ENCODE assay signal across 12 cellular contexts in the genomic region with DNA sequence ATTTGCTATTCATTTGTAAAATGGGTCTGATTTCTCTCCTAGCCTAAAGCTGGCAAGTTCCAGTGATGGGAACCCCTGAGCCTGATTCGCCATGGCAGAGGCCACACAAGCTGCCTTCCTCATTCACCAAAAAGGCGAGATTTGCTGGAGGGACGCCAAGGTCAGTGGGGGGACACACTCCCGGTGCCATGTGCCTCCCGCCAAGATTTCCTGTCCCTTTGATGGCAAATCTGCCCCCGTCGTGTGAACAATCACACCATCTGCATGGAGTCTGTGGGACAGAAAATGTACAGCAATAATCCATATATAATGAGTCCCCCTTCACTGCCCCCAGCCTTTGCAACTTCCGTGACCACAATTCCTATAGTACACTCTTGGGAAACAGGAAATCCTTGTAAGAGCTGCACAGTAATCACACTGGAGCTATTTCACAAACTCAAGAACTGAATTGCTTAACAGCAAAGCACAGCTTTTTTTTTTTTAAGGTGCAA. TPM values are rescaled to one million over a fixed set of nuclear protein-coding genes. Genes with fewer than 3 reads are reported as not detected.
DNase-seq lines count a peak whose midpoint lies in the region; ATAC-seq and TF ChIP-seq lines count a peak whose summit lies in the region.
"Had no signal": no experiment of that assay in that cellular context is flagged by ENCODE, and none has a peak within 500 bp of the region (broad histone marks: within the 10 kb centered on the region; RNA-seq: fewer than 3 reads in every experiment).

No MANE protein-coding gene starts in this region.

- no peak for TF ChIP-seq CTCF in AG10803 (conservative IDR thresholded peaks at IDR 0.05; ENCODE audit: low read length)
- TF ChIP-seq CTCF in omental fat pad (IDR thresholded peaks at IDR 0.05) = no peak

- peak; percentile 65 for ATAC-seq in omental fat pad (ENCODE audit: low FRiP score)

- no peak overlapping the region for H3K4me3 ChIP-seq in AG10803 (ENCODE audit: low read length)

- DNase-seq in AG10803 (ENCODE audit: low read depth) (peak; percentile 78), NOMO-1 (lab: John Stamatoyannopoulos, UW; ENCODE audit: unreplicated experiment in 2 of 2) (peak; percentile 83 to 96), fibroblast of peridontal ligament (ENCODE audit: extremely low read depth) (peak; percentile 87), omental fat pad (ENCODE audit: low spot score) (no peak), superior temporal gyrus (ENCODE audit: extremely low spot score) (no peak), HK-2 (ENCODE audit: unreplicated experiment) (no peak), NCI-H2081 treated with DMSO at 0.1 percent for 48 hours (lab: John Stamatoyannopoulos, UW) (no peak), hepatic stellate cell (ENCODE audit: low spot score) (no peak)
- DNase-seq: CD4-positive, alpha-beta memory T cell; effector memory CD4-positive, alpha-beta T cell; midbrain; NCI-H748 treated with DMSO at 0.1 percent for 48 hours had no signal

RNA-seq across cellular contexts. Expression of gene IGF2R, which starts 15.7 kb away (rescaled TPM):
- total RNA-seq in omental fat pad = 100 to 1,000 TPM in 3 of 4 donors, 10 to 100 TPM in 1; 69.9 to 131 (median 110) TPM

Comparison
In these comparisons a context has a peak if more than half of its experiments do, and no peak if none do; other contexts are left out.
1. DNase-seq: peak in AG10803 (single experiment), NOMO-1 (2 of 2) and fibroblast of peridontal ligament (single experiment); none in omental fat pad (single experiment), superior temporal gyrus (single experiment), HK-2 (single experiment), NCI-H2081 treated with DMSO at 0.1 percent for 48 hours (single experiment) and hepatic stellate cell (single experiment).